ENCODE assay signal across 13 cellular contexts in the genomic region with DNA sequence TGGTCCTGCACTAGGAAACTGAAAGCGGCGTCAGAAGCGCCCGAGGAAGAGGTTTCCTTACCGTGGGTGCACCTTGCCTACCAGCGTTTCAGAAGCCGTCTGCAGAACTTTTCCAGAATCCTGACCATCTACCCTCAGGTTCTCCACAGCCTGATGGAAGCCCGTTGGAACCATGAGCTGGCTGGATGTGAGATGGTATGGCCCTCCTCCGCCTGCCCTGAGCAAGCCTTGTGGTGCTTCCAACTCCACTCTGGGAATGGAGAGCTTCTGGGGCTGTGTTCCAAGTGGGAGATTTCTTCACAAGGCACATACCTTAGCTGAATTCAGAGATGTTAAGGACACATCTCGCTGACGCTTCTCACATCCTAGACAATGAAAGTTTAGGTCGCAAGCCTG. TPM values are rescaled to one million over a fixed set of nuclear protein-coding genes. Genes with fewer than 3 reads are reported as not detected.
DNase-seq lines count a peak whose midpoint lies in the region; ATAC-seq and TF ChIP-seq lines count a peak whose summit lies in the region.
"Had no signal": no experiment of that assay in that cellular context is flagged by ENCODE, and none has a peak within 500 bp of the region (broad histone marks: within the 10 kb centered on the region; RNA-seq: fewer than 3 reads in every experiment).

No MANE protein-coding gene starts in this region.

- no peak for TF ChIP-seq EP300 in sigmoid colon (IDR thresholded peaks at IDR 0.05)

- WGBS in sigmoid colon, 2 donors: 90 to 94% methylated on average over 12 of the region's 12 CpGs

- no peaks in the 10 kb centered on the region for H3K27me3 ChIP-seq in left ventricle myocardium inferior (ENCODE audit: low read depth)
- H3K27me3 ChIP-seq in sigmoid colon: no peaks in the 10 kb centered on the region
- H3K27me3 ChIP-seq: BLaER1 treated with 17β-estradiol and CSF1 and Interleukin-3, amounts not matched to agents 10 nM and 100 nM had no signal

- H3K9me3 ChIP-seq in left ventricle myocardium inferior (replicated peaks) (no peaks in the 10 kb centered on the region), sigmoid colon (no peaks in the 10 kb centered on the region)

- peaks cover 96% of the 10 kb centered on the region for H3K36me3 ChIP-seq in left ventricle myocardium inferior
- H3K36me3 ChIP-seq in sigmoid colon: peaks cover 46 to 100% (median 71%) of the 10 kb centered on the region in 4 donors

- CTCF ChIA-PET in RWPE1 (lab: Yijun Ruan, JAX): interaction anchor here (0.6 kb wide), 1 partner anchor 12 kb away, joined by 9 read pairs; no protein-coding TSS in a partner anchor

- ATAC-seq in GM18870 (IDR thresholded peaks at IDR 0.05; ENCODE audit: unreplicated experiment): no peak
- ATAC-seq in GM21619 (IDR thresholded peaks at IDR 0.05; ENCODE audit: unreplicated experiment): no peak
- ATAC-seq: CD8-positive, alpha-beta T cell had no signal

- TF ChIP-seq CTCF in RWPE1 (conservative IDR thresholded peaks at IDR 0.05; ENCODE audit: low read depth) (no peak), choroid plexus epithelial cell (conservative IDR thresholded peaks at IDR 0.05; ENCODE audit: low read depth, low read length) (no peak), left ventricle myocardium inferior (IDR thresholded peaks at IDR 0.05; ENCODE audit: borderline replicate concordance) (no peak), sigmoid colon (IDR thresholded peaks at IDR 0.05) (no peak)

- DNase-seq in RWPE1 (ENCODE audit: low spot score) (no peak), choroid plexus epithelial cell (ENCODE audit: low read depth) (peak; percentile 6), left ventricle myocardium inferior (no peak), sigmoid colon (peak; percentile 61), NCI-H2107 treated with DMSO at 0.1 percent for 48 hours (lab: John Stamatoyannopoulos, UW; ENCODE audit: unreplicated experiment) (no peak)
- DNase-seq: Calu3; CD8-positive, alpha-beta T cell; MM.1S; NCI-H1092; NCI-H146 had no signal

- H3K27ac ChIP-seq in RWPE1 (peak overlapping the region; percentile 16; the same call in 1 of the 2 replicates), left ventricle myocardium inferior (replicated peaks) (peak overlapping the region; percentile 47), sigmoid colon (peak overlapping the region in 3 of 4 donors; percentile 10 to 23 (median 17))
- H3K27ac ChIP-seq: BLaER1 treated with 17β-estradiol and CSF1 and Interleukin-3, amounts not matched to agents 10 nM and 100 nM had no signal

- TF ChIP-seq POLR2A in sigmoid colon (IDR thresholded peaks at IDR 0.05): no peak

- H3K4me1 ChIP-seq in left ventricle myocardium inferior (peaks cover 14% of the 10 kb centered on the region), sigmoid colon (no peaks in the 10 kb centered on the region)

- H3K4me3 ChIP-seq in choroid plexus epithelial cell (ENCODE audit: low read depth, low read length): no peak overlapping the region
- H3K4me3 ChIP-seq in left ventricle myocardium inferior: peak overlapping the region; percentile 3
- no peak overlapping the region for H3K4me3 ChIP-seq in sigmoid colon
- H3K4me3 ChIP-seq: BLaER1 treated with 17β-estradiol and CSF1 and Interleukin-3, amounts not matched to agents 10 nM and 100 nM had no signal

- POLR2A ChIA-PET in RWPE1 (lab: Yijun Ruan, JAX; ENCODE audit: low non-redundant PET): no interaction called here

- intact Hi-C loops in left ventricle myocardium inferior (cut with micrococcal nuclease): no loop called here
- intact Hi-C loops in sigmoid colon (cut with DNase I): loop anchor here (10.0 kb wide), 1 partner anchor 168 kb away; no protein-coding TSS in a partner anchor

RNA-seq across cellular contexts. Expression of a gene that starts 51.8 kb away (rescaled TPM):
- total RNA-seq in left ventricle myocardium inferior: 11.3 TPM
- total RNA-seq in sigmoid colon: 10 to 100 TPM in 3 of 4 donors, 1 to 10 TPM in 1; 9.5 to 23.5 (median 16.7) TPM
- polyA plus RNA-seq in sigmoid colon: 10 to 100 TPM; 14.1 to 18.6 (median 17.4) TPM

Comparison
In these comparisons a context has a peak if more than half of its experiments do, and no peak if none do; other contexts are left out.
1. DNase-seq: peak in choroid plexus epithelial cell (single experiment) and sigmoid colon (single experiment); none in RWPE1 (single experiment), left ventricle myocardium inferior (single experiment) and NCI-H2107 treated with DMSO at 0.1 percent for 48 hours (single experiment).
2. Peak in every context shown above with its lines, with median percentiles within 50 percentile points of each other: H3K27ac ChIP-seq.